Comparison of ENCODE assay signal across 1 cellular context in genomic region chr11:113875414-113876073, GRCh38.
TF ChIP-seq lines count a peak whose summit lies in the region.

TSS of gene USP28 (minus strand) at chr11:113875572. CDS start at chr11:113875501, 71 bp downstream.

TF ChIP-seq in HepG2, 621 proteins besides CTCF, POLR2A, EP300 and RAD21 (continued from another document and continues in another):
- TF ChIP-seq THAP9 (CRISPR knock-in tag; IDR thresholded peaks at IDR 0.05; ENCODE audit: borderline replicate concordance) (0 out of 2 replicates have a peak, but pooled peaks have one; percentile 24), SP1 (IDR thresholded peaks at IDR 0.05) (no peak), SP1 (CRISPR knock-in tag; IDR thresholded peaks at IDR 0.05) (peak; percentile 60), IKZF1 (IDR thresholded peaks at IDR 0.05) (no peak), NFKB2 (CRISPR knock-in tag; IDR thresholded peaks at IDR 0.05; ENCODE audit: borderline replicate concordance) (peak; percentile 51; the same call in 1 of the 2 replicates), ZKSCAN8 (CRISPR knock-in tag; IDR thresholded peaks at IDR 0.05; ENCODE audit: borderline replicate concordance) (no peak; the same call in 1 of the 2 replicates), SNAPC2 (CRISPR knock-in tag; IDR thresholded peaks at IDR 0.05) (0 out of 2 replicates have a peak, but pooled peaks have one; percentile 58), ZFY (CRISPR knock-in tag; IDR thresholded peaks at IDR 0.05) (peak; percentile 90), ZNF263 (CRISPR knock-in tag; IDR thresholded peaks at IDR 0.05) (no peak), ZNF282 (IDR thresholded peaks at IDR 0.05; ENCODE audit: partially characterized antibody) (no peak), RNF219 (CRISPR knock-in tag; IDR thresholded peaks at IDR 0.05) (no peak), SATB2 (CRISPR knock-in tag; IDR thresholded peaks at IDR 0.05) (peak; percentile 79; the same call in 1 of the 2 replicates), ARID2 (CRISPR knock-in tag; IDR thresholded peaks at IDR 0.05; ENCODE audit: borderline replicate concordance) (0 out of 2 replicates have a peak, but pooled peaks have one; percentile 32), NKX3-1 (CRISPR knock-in tag; IDR thresholded peaks at IDR 0.05) (no peak), KDM5B (CRISPR knock-in tag; IDR thresholded peaks at IDR 0.05; ENCODE audit: borderline replicate concordance) (peak; percentile 56; the same call in 1 of the 2 replicates), ZBTB1 (CRISPR knock-in tag; IDR thresholded peaks at IDR 0.05; ENCODE audit: borderline replicate concordance) (no peak), THRA (CRISPR knock-in tag; IDR thresholded peaks at IDR 0.05; ENCODE audit: borderline replicate concordance) (peak; percentile 53; the same call in 1 of the 2 replicates), ZNF713 (CRISPR knock-in tag; IDR thresholded peaks at IDR 0.05) (no peak), KAT7 (CRISPR knock-in tag; IDR thresholded peaks at IDR 0.05; ENCODE audit: borderline replicate concordance) (0 out of 2 replicates have a peak, but pooled peaks have one; percentile 63), POLR2G (IDR thresholded peaks at IDR 0.05; ENCODE audit: low read depth, low read length) (peak; percentile 98), IKZF4 (CRISPR knock-in tag; IDR thresholded peaks at IDR 0.05; ENCODE audit: borderline replicate concordance, low read depth, not compliant biosample characterization) (peak; percentile 15), POLR2AphosphoS5 (IDR thresholded peaks at IDR 0.05; ENCODE audit: low read depth, low read length) (peak; percentile 95), MYC (CRISPR knock-in tag; IDR thresholded peaks at IDR 0.05; ENCODE audit: borderline replicate concordance) (peak; percentile 81; the same call in 1 of the 2 replicates), FOSL2 (CRISPR knock-in tag; IDR thresholded peaks at IDR 0.05) (0 out of 2 replicates have a peak, but pooled peaks have one; percentile 19), YY1 (IDR thresholded peaks at IDR 0.05; ENCODE audit: insufficient read depth, insufficient replicate concordance, low read depth, low read length) (peak; percentile 73), ZNF280B (CRISPR knock-in tag; IDR thresholded peaks at IDR 0.05; ENCODE audit: borderline replicate concordance) (0 out of 2 replicates have a peak, but pooled peaks have one; percentile 59), CREB1 (IDR thresholded peaks at IDR 0.05) (no peak), CREB1 (CRISPR knock-in tag; IDR thresholded peaks at IDR 0.05) (no peak), TMF1 (CRISPR knock-in tag; IDR thresholded peaks at IDR 0.05; ENCODE audit: low read depth) (peak; percentile 55; the same call in 1 of the 2 replicates), SMAD3 (CRISPR knock-in tag; IDR thresholded peaks at IDR 0.05) (no peak; the same call in 1 of the 2 replicates), MEIS1 (CRISPR knock-in tag; IDR thresholded peaks at IDR 0.05; ENCODE audit: borderline replicate concordance) (peak; percentile 45), GMEB2 (CRISPR knock-in tag; IDR thresholded peaks at IDR 0.05; ENCODE audit: low read depth) (peak; percentile 87), ZNF10 (CRISPR knock-in tag; IDR thresholded peaks at IDR 0.05; ENCODE audit: borderline replicate concordance, low read depth) (no peak), BHLHE40 (IDR thresholded peaks at IDR 0.05; ENCODE audit: low read length) (peak; percentile 96), ZNF7 (CRISPR knock-in tag; IDR thresholded peaks at IDR 0.05) (no peak), JARID2 (CRISPR knock-in tag; IDR thresholded peaks at IDR 0.05; ENCODE audit: insufficient replicate concordance) (no peak), DR1 (CRISPR knock-in tag; IDR thresholded peaks at IDR 0.05) (peak; percentile 58; the same call in 1 of the 2 replicates), ZNF766 (CRISPR knock-in tag; IDR thresholded peaks at IDR 0.05; ENCODE audit: borderline replicate concordance) (peak; percentile 83; the same call in 1 of the 2 replicates), ATF7-NPFF (CRISPR knock-in tag; IDR thresholded peaks at IDR 0.05; ENCODE audit: low read depth) (peak; percentile 76), ZZZ3 (CRISPR knock-in tag; IDR thresholded peaks at IDR 0.05; ENCODE audit: borderline replicate concordance) (peak; percentile 56; the same call in 1 of the 2 replicates)
- TF ChIP-seq, protein P1, sequence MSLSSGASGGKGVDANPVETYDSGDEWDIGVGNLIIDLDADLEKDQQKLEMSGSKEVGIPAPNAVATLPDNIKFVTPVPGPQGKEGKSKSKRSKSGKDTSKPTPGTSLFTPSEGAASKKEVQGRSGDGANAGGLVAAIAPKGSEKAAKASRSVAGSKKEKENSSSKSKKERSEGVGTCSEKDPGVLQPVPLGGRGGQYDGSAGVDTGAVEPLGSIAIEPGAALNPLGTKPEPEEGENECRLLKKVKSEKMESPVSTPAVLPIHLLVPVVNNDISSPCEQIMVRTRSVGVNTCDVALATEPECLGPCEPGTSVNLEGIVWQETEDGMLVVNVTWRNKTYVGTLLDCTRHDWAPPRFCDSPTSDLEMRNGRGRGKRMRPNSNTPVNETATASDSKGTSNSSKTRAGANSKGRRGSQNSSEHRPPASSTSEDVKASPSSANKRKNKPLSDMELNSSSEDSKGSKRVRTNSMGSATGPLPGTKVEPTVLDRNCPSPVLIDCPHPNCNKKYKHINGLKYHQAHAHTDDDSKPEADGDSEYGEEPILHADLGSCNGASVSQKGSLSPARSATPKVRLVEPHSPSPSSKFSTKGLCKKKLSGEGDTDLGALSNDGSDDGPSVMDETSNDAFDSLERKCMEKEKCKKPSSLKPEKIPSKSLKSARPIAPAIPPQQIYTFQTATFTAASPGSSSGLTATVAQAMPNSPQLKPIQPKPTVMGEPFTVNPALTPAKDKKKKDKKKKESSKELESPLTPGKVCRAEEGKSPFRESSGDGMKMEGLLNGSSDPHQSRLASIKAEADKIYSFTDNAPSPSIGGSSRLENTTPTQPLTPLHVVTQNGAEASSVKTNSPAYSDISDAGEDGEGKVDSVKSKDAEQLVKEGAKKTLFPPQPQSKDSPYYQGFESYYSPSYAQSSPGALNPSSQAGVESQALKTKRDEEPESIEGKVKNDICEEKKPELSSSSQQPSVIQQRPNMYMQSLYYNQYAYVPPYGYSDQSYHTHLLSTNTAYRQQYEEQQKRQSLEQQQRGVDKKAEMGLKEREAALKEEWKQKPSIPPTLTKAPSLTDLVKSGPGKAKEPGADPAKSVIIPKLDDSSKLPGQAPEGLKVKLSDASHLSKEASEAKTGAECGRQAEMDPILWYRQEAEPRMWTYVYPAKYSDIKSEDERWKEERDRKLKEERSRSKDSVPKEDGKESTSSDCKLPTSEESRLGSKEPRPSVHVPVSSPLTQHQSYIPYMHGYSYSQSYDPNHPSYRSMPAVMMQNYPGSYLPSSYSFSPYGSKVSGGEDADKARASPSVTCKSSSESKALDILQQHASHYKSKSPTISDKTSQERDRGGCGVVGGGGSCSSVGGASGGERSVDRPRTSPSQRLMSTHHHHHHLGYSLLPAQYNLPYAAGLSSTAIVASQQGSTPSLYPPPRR (CRISPR knock-in tag; IDR thresholded peaks at IDR 0.05; ENCODE audit: borderline replicate concordance), result 0 out of 2 replicates have a peak, but pooled peaks have one; percentile 31
- TF ChIP-seq, protein P2, sequence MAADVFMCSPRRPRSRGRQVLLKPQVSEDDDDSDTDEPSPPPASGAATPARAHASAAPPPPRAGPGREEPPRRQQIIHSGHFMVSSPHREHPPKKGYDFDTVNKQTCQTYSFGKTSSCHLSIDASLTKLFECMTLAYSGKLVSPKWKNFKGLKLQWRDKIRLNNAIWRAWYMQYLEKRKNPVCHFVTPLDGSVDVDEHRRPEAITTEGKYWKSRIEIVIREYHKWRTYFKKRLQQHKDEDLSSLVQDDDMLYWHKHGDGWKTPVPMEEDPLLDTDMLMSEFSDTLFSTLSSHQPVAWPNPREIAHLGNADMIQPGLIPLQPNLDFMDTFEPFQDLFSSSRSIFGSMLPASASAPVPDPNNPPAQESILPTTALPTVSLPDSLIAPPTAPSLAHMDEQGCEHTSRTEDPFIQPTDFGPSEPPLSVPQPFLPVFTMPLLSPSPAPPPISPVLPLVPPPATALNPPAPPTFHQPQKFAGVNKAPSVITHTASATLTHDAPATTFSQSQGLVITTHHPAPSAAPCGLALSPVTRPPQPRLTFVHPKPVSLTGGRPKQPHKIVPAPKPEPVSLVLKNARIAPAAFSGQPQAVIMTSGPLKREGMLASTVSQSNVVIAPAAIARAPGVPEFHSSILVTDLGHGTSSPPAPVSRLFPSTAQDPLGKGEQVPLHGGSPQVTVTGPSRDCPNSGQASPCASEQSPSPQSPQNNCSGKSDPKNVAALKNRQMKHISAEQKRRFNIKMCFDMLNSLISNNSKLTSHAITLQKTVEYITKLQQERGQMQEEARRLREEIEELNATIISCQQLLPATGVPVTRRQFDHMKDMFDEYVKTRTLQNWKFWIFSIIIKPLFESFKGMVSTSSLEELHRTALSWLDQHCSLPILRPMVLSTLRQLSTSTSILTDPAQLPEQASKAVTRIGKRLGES (CRISPR knock-in tag; IDR thresholded peaks at IDR 0.05; ENCODE audit: borderline replicate concordance), result peak; percentile 56; the same call in 1 of the 2 replicates
- TF ChIP-seq, protein P3, sequence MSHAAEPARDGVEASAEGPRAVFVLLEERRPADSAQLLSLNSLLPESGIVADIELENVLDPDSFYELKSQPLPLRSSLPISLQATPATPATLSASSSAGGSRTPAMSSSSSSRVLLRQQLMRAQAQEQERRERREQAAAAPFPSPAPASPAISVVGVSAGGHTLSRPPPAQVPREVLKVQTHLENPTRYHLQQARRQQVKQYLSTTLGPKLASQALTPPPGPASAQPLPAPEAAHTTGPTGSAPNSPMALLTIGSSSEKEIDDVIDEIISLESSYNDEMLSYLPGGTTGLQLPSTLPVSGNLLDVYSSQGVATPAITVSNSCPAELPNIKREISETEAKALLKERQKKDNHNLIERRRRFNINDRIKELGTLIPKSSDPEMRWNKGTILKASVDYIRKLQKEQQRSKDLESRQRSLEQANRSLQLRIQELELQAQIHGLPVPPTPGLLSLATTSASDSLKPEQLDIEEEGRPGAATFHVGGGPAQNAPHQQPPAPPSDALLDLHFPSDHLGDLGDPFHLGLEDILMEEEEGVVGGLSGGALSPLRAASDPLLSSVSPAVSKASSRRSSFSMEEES (CRISPR knock-in tag; IDR thresholded peaks at IDR 0.05), result peak; percentile 91
